ENCODE assay signal across 1 cellular context in the genomic region with DNA sequence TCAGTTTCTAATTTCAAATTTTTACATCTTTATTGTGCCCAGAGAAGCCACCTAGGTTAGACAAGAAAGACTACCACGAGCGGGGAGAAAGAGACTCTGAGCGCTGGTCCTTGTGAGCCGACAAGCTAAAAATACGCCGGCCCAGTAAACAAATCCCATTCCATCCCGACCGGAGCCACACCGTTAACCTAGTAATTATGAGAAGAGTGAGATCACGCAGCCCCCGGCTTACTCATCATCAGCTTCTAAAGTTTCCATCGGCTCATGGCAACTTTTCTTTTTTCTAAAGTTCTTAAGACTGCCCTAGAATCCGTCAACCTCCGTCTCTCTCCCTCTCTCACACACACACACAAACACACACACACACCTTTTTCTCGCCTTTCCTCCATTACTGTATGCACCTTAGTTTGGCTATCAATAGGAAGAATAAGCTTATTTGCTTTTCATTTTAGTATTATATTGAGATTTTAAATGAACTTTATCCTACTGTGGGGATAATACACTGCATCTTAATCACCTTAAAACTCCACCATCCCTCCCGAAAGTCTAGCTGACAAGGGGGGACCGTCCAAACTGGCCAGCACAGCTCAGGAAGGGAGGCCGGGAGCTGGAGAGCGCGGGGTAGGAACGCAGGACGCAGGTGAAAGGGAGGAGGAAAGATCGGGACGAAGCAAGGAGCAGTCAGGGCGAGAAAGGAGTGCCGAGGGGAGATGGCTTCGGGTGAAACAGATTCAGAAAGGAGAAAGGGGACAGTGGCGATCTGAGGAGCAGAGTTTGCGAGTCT.
A peak's percentile ranks its signal among the peaks of the same experiment; 100 is the strongest.
TF ChIP-seq lines count a peak whose summit lies in the region.

No MANE protein-coding gene starts in this region.

TF ChIP-seq in K562, 482 proteins besides CTCF, POLR2A, EP300 and RAD21 (continued from another document and continues in another):
- TF ChIP-seq, protein P1, sequence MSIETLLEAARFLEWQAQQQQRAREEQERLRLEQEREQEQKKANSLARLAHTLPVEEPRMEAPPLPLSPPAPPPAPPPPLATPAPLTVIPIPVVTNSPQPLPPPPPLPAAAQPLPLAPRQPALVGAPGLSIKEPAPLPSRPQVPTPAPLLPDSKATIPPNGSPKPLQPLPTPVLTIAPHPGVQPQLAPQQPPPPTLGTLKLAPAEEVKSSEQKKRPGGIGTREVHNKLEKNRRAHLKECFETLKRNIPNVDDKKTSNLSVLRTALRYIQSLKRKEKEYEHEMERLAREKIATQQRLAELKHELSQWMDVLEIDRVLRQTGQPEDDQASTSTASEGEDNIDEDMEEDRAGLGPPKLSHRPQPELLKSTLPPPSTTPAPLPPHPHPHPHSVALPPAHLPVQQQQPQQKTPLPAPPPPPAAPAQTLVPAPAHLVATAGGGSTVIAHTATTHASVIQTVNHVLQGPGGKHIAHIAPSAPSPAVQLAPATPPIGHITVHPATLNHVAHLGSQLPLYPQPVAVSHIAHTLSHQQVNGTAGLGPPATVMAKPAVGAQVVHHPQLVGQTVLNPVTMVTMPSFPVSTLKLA (conservative IDR thresholded peaks at IDR 0.05) = no peak; a peak in 1 of 4 replicates
- no peak for TF ChIP-seq ARID3A (IDR thresholded peaks at IDR 0.05; ENCODE audit: borderline replicate concordance, low read depth, low read length)
- 0 out of 4 replicates have a peak, but pooled peaks of 1 of the 2 experiments have one; percentile 7 for TF ChIP-seq SRF (CRISPR knock-in tag; IDR thresholded peaks at IDR 0.05)
- TF ChIP-seq ZNF318 (IDR thresholded peaks at IDR 0.05; ENCODE audit: borderline replicate concordance in 1 of 2, low read depth in 1 of 2) = no peak
- no peak for TF ChIP-seq ZNF561 (CRISPR knock-in tag; conservative IDR thresholded peaks at IDR 0.05)
- no peak for TF ChIP-seq ATF1 (CRISPR knock-in tag; IDR thresholded peaks at IDR 0.05)
- TF ChIP-seq ATF1 (tag; IDR thresholded peaks at IDR 0.05) = 0 out of 2 replicates have a peak, but pooled peaks have one; percentile 3
- TF ChIP-seq, protein P2, sequence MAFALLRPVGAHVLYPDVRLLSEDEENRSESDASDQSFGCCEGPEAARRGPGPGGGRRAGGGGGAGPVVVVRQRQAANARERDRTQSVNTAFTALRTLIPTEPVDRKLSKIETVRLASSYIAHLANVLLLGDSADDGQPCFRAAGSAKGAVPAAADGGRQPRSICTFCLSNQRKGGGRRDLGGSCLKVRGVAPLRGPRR (CRISPR knock-in tag; IDR thresholded peaks at IDR 0.05) = no peak
- TF ChIP-seq, protein P3, sequence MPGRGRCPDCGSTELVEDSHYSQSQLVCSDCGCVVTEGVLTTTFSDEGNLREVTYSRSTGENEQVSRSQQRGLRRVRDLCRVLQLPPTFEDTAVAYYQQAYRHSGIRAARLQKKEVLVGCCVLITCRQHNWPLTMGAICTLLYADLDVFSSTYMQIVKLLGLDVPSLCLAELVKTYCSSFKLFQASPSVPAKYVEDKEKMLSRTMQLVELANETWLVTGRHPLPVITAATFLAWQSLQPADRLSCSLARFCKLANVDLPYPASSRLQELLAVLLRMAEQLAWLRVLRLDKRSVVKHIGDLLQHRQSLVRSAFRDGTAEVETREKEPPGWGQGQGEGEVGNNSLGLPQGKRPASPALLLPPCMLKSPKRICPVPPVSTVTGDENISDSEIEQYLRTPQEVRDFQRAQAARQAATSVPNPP (IDR thresholded peaks at IDR 0.05; ENCODE audit: borderline replicate concordance, insufficient read depth, insufficient read length) = no peak
- TF ChIP-seq U2AF2 (optimal IDR thresholded peaks at IDR 0.05; ENCODE audit: low read depth, low read length) = no peak
- no peak for TF ChIP-seq RCOR1 (IDR thresholded peaks at IDR 0.05; ENCODE audit: borderline replicate concordance in 1 of 2, low read depth in 2 of 2, low read length in 2 of 2)
- TF ChIP-seq NR2C2 (CRISPR knock-in tag; IDR thresholded peaks at IDR 0.05) = no peak
- TF ChIP-seq NR2C2 (tag; IDR thresholded peaks at IDR 0.05) = no peak
- TF ChIP-seq MAFK (IDR thresholded peaks at IDR 0.05; ENCODE audit: low read length) = no peak
- peak; percentile 69; the same call in 1 of the 2 replicates for TF ChIP-seq JUN (IDR thresholded peaks at IDR 0.05; ENCODE audit: borderline replicate concordance, low read depth, low read length)
- TF ChIP-seq JUN (CRISPR knock-in tag; IDR thresholded peaks at IDR 0.05; ENCODE audit: borderline replicate concordance) = no peak
- TF ChIP-seq NKRF (IDR thresholded peaks at IDR 0.05; ENCODE audit: borderline replicate concordance) = peak; percentile 58; the same call in 1 of the 2 replicates
- TF ChIP-seq XRCC5 (IDR thresholded peaks at IDR 0.05; ENCODE audit: low read depth, low read length) = no peak
- TF ChIP-seq SAP30 (IDR thresholded peaks at IDR 0.05; ENCODE audit: borderline replicate concordance, insufficient read depth, low read depth, low read length, poor library complexity, severe bottlenecking) = no peak
- no peak for TF ChIP-seq E2F6 (IDR thresholded peaks at IDR 0.05; ENCODE audit: borderline replicate concordance in 1 of 2, extremely low read depth in 1 of 2, insufficient read depth in 1 of 2, insufficient read length in 1 of 2, low read depth in 1 of 2, low read length in 1 of 2, poor library complexity in 1 of 2, severe bottlenecking in 1 of 2)
- no peak for TF ChIP-seq BRD4 (IDR thresholded peaks at IDR 0.05)
- peak; percentile 28; the same call in 1 of the 2 replicates for TF ChIP-seq DPF2 (IDR thresholded peaks at IDR 0.05)
- no peak for TF ChIP-seq GABPB2 (CRISPR knock-in tag; conservative IDR thresholded peaks at IDR 0.05)
- no peak for TF ChIP-seq MIER1 (IDR thresholded peaks at IDR 0.05; ENCODE audit: low read depth)
- TF ChIP-seq ZNF232 (CRISPR knock-in tag; IDR thresholded peaks at IDR 0.05) = no peak
- TF ChIP-seq NUFIP1 (IDR thresholded peaks at IDR 0.05; ENCODE audit: partially characterized antibody) = peak; percentile 11
- TF ChIP-seq ZNF830 (CRISPR knock-in tag; IDR thresholded peaks at IDR 0.05) = no peak
- TF ChIP-seq SETDB1 (IDR thresholded peaks at IDR 0.05; ENCODE audit: low read length) = no peak
- 0 out of 2 replicates have a peak, but pooled peaks have one; percentile 64 for TF ChIP-seq HDGF (IDR thresholded peaks at IDR 0.05)
- no peak for TF ChIP-seq POLR2G (IDR thresholded peaks at IDR 0.05; ENCODE audit: low read depth, low read length)
- peak; percentile 7; the same call in 1 of the 2 replicates for TF ChIP-seq EP400 (IDR thresholded peaks at IDR 0.05)
- TF ChIP-seq, protein P4, sequence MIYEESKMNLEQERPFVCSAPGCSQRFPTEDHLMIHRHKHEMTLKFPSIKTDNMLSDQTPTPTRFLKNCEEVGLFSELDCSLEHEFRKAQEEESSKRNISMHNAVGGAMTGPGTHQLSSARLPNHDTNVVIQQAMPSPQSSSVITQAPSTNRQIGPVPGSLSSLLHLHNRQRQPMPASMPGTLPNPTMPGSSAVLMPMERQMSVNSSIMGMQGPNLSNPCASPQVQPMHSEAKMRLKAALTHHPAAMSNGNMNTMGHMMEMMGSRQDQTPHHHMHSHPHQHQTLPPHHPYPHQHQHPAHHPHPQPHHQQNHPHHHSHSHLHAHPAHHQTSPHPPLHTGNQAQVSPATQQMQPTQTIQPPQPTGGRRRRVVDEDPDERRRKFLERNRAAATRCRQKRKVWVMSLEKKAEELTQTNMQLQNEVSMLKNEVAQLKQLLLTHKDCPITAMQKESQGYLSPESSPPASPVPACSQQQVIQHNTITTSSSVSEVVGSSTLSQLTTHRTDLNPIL (CRISPR knock-in tag; IDR thresholded peaks at IDR 0.05) = no peak
- no peak for TF ChIP-seq CBFA2T2 (conservative IDR thresholded peaks at IDR 0.05)
- 0 out of 4 replicates have a peak, but pooled peaks of 1 of the 2 experiments have one; percentile 9 for TF ChIP-seq TRIM24 (IDR thresholded peaks at IDR 0.05)
- TF ChIP-seq SMAD3 (CRISPR knock-in tag; conservative IDR thresholded peaks at IDR 0.05) = no peak
- no peak for TF ChIP-seq KAT2B (IDR thresholded peaks at IDR 0.05; ENCODE audit: low read depth, low read length)
- TF ChIP-seq DLX4 (CRISPR knock-in tag; IDR thresholded peaks at IDR 0.05) = no peak
- peak; percentile 68; the same call in 1 of the 2 replicates for TF ChIP-seq LARP7 (IDR thresholded peaks at IDR 0.05)
- no peak for TF ChIP-seq NFYB (IDR thresholded peaks at IDR 0.05; ENCODE audit: extremely low read depth, insufficient read length)
- no peak; the same call in 1 of the 2 replicates for TF ChIP-seq ELF4 (CRISPR knock-in tag; IDR thresholded peaks at IDR 0.05)
